4 cellular contexts compared by ENCODE assay signal in genomic region chrX:153742796-153743607, GRCh38. TPM values are rescaled to one million over a fixed set of nuclear protein-coding genes. Genes with fewer than 3 reads are reported as not detected.
"Had no signal": no experiment of that assay in that cellular context is flagged by ENCODE, and none has a peak within 500 bp of the region (broad histone marks: within the 10 kb centered on the region; RNA-seq: fewer than 3 reads in every experiment).

No MANE protein-coding gene starts in this region.

RNA-seq across cellular contexts. Expression of gene SRPK3, which starts 37.8 kb away (rescaled TPM):
- total RNA-seq: endodermal cell; glomerular endothelial cell; T-helper 1 cell treated with Interleukin-12 subunit alpha and Interleukin-12 subunit beta and Interleukin-4 antibody, amounts not matched to agents 30 ng/mL and 1 ng/mL, for 36 hours; WTC11 had no signal
